ENCODE assay signal across 6 cellular contexts in genomic region chr19:1884719-1885334, GRCh38. TPM values are rescaled to one million over a fixed set of nuclear protein-coding genes. Genes with fewer than 3 reads are reported as not detected.
DNase-seq lines count a peak whose midpoint lies in the region; ATAC-seq and TF ChIP-seq lines count a peak whose summit lies in the region.

No MANE protein-coding gene starts in this region.

- no peaks in the 10 kb centered on the region for H3K27me3 ChIP-seq in IMR-90 (ENCODE audit: control insufficient read depth, insufficient read depth, low read length)
- no peaks in the 10 kb centered on the region for H3K27me3 ChIP-seq in skeletal muscle satellite cell (ENCODE audit: control insufficient read depth, insufficient read depth, low read length)

- peaks cover 12% of the 10 kb centered on the region; the same call in 1 of the 2 replicates for H3K36me3 ChIP-seq in IMR-90 (ENCODE audit: control insufficient read depth, insufficient read depth, low read length)
- H3K36me3 ChIP-seq in skeletal muscle satellite cell (ENCODE audit: insufficient read depth, low read length) = peaks cover 12% of the 10 kb centered on the region

- TF ChIP-seq POLR2A in IMR-90 (IDR thresholded peaks at IDR 0.05; ENCODE audit: low read depth, low read length) = peak; percentile 43; the same call in 1 of the 2 replicates

- H3K23ac ChIP-seq in IMR-90 (ENCODE audit: low read depth, low read length) = peak overlapping the region; percentile 92

- H2BK5ac ChIP-seq in IMR-90 (ENCODE audit: low read depth, low read length, poor library complexity, severe bottlenecking) = peak overlapping the region; percentile 49

- POLR2A ChIA-PET in IMR-90 (lab: Charles Lee; ENCODE audit: unreplicated experiment) = interaction anchor here (0.6 kb wide), 1 partner anchor 20 kb away, joined by 7 read pairs; no protein-coding TSS in a partner anchor

- H2BK120ac ChIP-seq in IMR-90 (ENCODE audit: low read depth, low read length) = no peak overlapping the region

- H3K9ac ChIP-seq in IMR-90 (ENCODE audit: low read depth, low read length) (peak overlapping the region; percentile 97), skeletal muscle satellite cell (ENCODE audit: low read depth, low read length) (peak overlapping the region; percentile 96)

- no TSS peak for BruUV-seq in IMR-90 (replicated peaks; lab: Mats Ljungman, UMichigan)

- ATAC-seq in IMR-90 (ENCODE audit: low read depth) = peak; percentile 49

- H3K4me1 ChIP-seq in IMR-90 (ENCODE audit: control insufficient read depth, insufficient read depth, low read length) = peaks cover 24% of the 10 kb centered on the region
- H3K4me1 ChIP-seq in skeletal muscle satellite cell (ENCODE audit: control insufficient read depth, insufficient read depth, low read length) = peaks cover 24% of the 10 kb centered on the region

- intact Hi-C loops in IMR-90 (cut with micrococcal nuclease) = loop anchor here (1.0 kb wide), 1 partner anchor 20 kb away; the partner anchor contains the start of genes ADAT3 and SCAMP4

- H4K8ac ChIP-seq in IMR-90 (ENCODE audit: low read depth in 2 of 2, low read length in 2 of 2) = peak overlapping the region in 1 of 2 experiments; percentile 52; a peak in 2 of 4 replicates

- no peak overlapping the region for H3K18ac ChIP-seq in IMR-90 (ENCODE audit: low read depth, low read length)

- H3K27ac ChIP-seq in IMR-90 (ENCODE audit: insufficient read depth, low read length) = peak overlapping the region; percentile 89

- H4K91ac ChIP-seq in IMR-90 (ENCODE audit: insufficient read depth, low read depth, low read length) = no peak overlapping the region

- H3K4me2 ChIP-seq in IMR-90 (ENCODE audit: low read depth, low read length) (peak overlapping the region; percentile 99), skeletal muscle satellite cell (ENCODE audit: low read length) (peak overlapping the region; percentile 92)

- no peak for TF ChIP-seq CTCF in GM12865 (IDR thresholded peaks at IDR 0.05; ENCODE audit: insufficient read depth, low read depth, low read length, missing control alignments)
- no peak for TF ChIP-seq CTCF in IMR-90 (conservative IDR thresholded peaks at IDR 0.05; ENCODE audit: low read depth, low read length)
- no peak for TF ChIP-seq CTCF in epithelial cell of esophagus (IDR thresholded peaks at IDR 0.05; ENCODE audit: insufficient read depth, low read depth, low read length, missing control alignments)

- 0% methylated on average over 42 of the region's 56 CpGs; no CpG with 5 or more reads in 1 of the 2 experiments for WGBS in IMR-90 (ENCODE audit: extremely low coverage in 2 of 2, insufficient read length in 1 of 2), 2 experiments

- H3K79me1 ChIP-seq in IMR-90 (ENCODE audit: low read depth in 1 of 2, low read length in 2 of 2) = peaks cover 4 to 44% of the 10 kb centered on the region in 2 experiments

- no peak for DNase-seq in GM12865 (ENCODE audit: low read depth)
- no peak for DNase-seq in IMR-90
- DNase-seq in epithelial cell of esophagus (ENCODE audit: low read depth) = no peak
- DNase-seq in ecto neural progenitor cell (ENCODE audit: low spot score) = no peak
- no peak for DNase-seq in SK-N-DZ (ENCODE audit: low spot score)

- CTCF ChIA-PET in IMR-90 (lab: Yijun Ruan, JAX) = no interaction called here

- H3K56ac ChIP-seq in IMR-90 (ENCODE audit: extremely low read depth, insufficient read depth, low read length) = peak overlapping the region; percentile 58

- H3K9me3 ChIP-seq in IMR-90 (ENCODE audit: control insufficient read depth, insufficient read depth, low read length) (no peaks in the 10 kb centered on the region), skeletal muscle satellite cell (replicated peaks; ENCODE audit: low read length) (no peaks in the 10 kb centered on the region)

- H2AK9ac ChIP-seq in IMR-90 (replicated peaks; ENCODE audit: low read depth, low read length, poor library complexity) = peak overlapping the region; percentile 99

- peak overlapping the region; percentile 87 for H2AFZ ChIP-seq in IMR-90 (replicated peaks; ENCODE audit: low read length, poor library complexity)

- H3K9me1 ChIP-seq in IMR-90 (ENCODE audit: insufficient read depth, low read length) = peaks cover 18% of the 10 kb centered on the region

- peak overlapping the region; percentile 63; the same call in 1 of the 2 replicates for H3K14ac ChIP-seq in IMR-90 (replicated peaks; ENCODE audit: low read depth, low read length)

- peak overlapping the region; percentile 85 for H2AK5ac ChIP-seq in IMR-90 (ENCODE audit: low read depth, low read length)

- dilution Hi-C loops in IMR-90 (cut with HindIII; ENCODE audit: low sequenced_read_pairs, unreplicated experiment) = no loop called here

- no peak for TF ChIP-seq RAD21 in IMR-90 (IDR thresholded peaks at IDR 0.05; ENCODE audit: low read length)

- H4K5ac ChIP-seq in IMR-90 (ENCODE audit: low read depth, low read length) = peak overlapping the region; percentile 26; the same call in 1 of the 2 replicates

- no peak overlapping the region for H2BK20ac ChIP-seq in IMR-90 (ENCODE audit: low read depth, low read length)

- peaks cover 46% of the 10 kb centered on the region for H4K20me1 ChIP-seq in IMR-90 (ENCODE audit: insufficient read depth, low read length)

- in situ Hi-C loops in IMR-90 (cut with MboI; ENCODE audit: low sequenced_read_pairs) = no loop called here

- H3K4me3 ChIP-seq in GM12865 (ENCODE audit: low read depth, low read length) (peak overlapping the region; percentile 99), IMR-90 (ENCODE audit: insufficient read depth, low read depth, low read length) (peak overlapping the region; percentile 99), epithelial cell of esophagus (ENCODE audit: low read length) (peak overlapping the region; percentile 76), skeletal muscle satellite cell (ENCODE audit: low read length) (peak overlapping the region; percentile 99)

- peak overlapping the region; percentile 66 for H3K4ac ChIP-seq in IMR-90 (ENCODE audit: low read depth, low read length)

- no peak overlapping the region for H2BK15ac ChIP-seq in IMR-90 (ENCODE audit: low read depth, low read length)

TF ChIP-seq in IMR-90, 13 proteins besides CTCF, POLR2A, EP300 and RAD21:
- TF ChIP-seq MXI1 (IDR thresholded peaks at IDR 0.05; ENCODE audit: borderline replicate concordance, low read depth, low read length) = peak; percentile 10; the same call in 1 of the 2 replicates
- TF ChIP-seq CHD1 (IDR thresholded peaks at IDR 0.05; ENCODE audit: low read depth, low read length) = 0 out of 2 replicates have a peak, but pooled peaks have one; percentile 49
- TF ChIP-seq MAZ (IDR thresholded peaks at IDR 0.05; ENCODE audit: borderline replicate concordance, low read depth, low read length) = 0 out of 2 replicates have a peak, but pooled peaks have one; percentile 22
- no peak for TF ChIP-seq FOS (IDR thresholded peaks at IDR 0.05; ENCODE audit: low read depth, low read length)
- TF ChIP-seq ELK1 (IDR thresholded peaks at IDR 0.05; ENCODE audit: borderline replicate concordance, low read depth, low read length) = no peak

RNA-seq across cellular contexts. Expression of gene ABHD17A, which starts 0.5 kb away (rescaled TPM):
- 31.9 and 37.8 TPM in 2 replicates for total RNA-seq in IMR-90 (2012; rRNA removed)
- 76.2 and 111 TPM in 2 replicates for polyA plus RNA-seq in IMR-90 (2012; rRNA removed)
- polyA plus RNA-seq in IMR-90 (2012; cell fraction: cytosol; rRNA removed) = 52.5 and 129 TPM in 2 replicates
- polyA plus RNA-seq in IMR-90 (2012; cell fraction: nucleus; rRNA removed; ENCODE audit: low replicate concordance) = 86.9 and 244 TPM in 2 replicates
- 61.8 and 64.4 TPM in 2 replicates for total RNA-seq in skeletal muscle satellite cell (2012; rRNA removed)
- polyA plus RNA-seq in SK-N-DZ (2014; cell fraction: cytosol; rRNA removed) = 73.8 and 89.9 TPM in 2 replicates
- polyA plus RNA-seq in SK-N-DZ (2014; cell fraction: nucleus; rRNA removed) = 197 and 240 TPM in 2 replicates

RNA-seq across cellular contexts. Expression of gene ADAT3, which starts 20.4 kb away (rescaled TPM):
- total RNA-seq in IMR-90 (2012; rRNA removed) = 0.28 and 0.36 TPM in 2 replicates
- polyA plus RNA-seq in IMR-90 (2012; rRNA removed) = 2.8 and 3.6 TPM in 2 replicates
- 2.5 and 5.0 TPM in 2 replicates for polyA plus RNA-seq in IMR-90 (2012; cell fraction: cytosol; rRNA removed)
- 4.0 and 16.1 TPM in 2 replicates for polyA plus RNA-seq in IMR-90 (2012; cell fraction: nucleus; rRNA removed; ENCODE audit: low replicate concordance)
- 3.3 and 3.5 TPM in 2 replicates for total RNA-seq in skeletal muscle satellite cell (2012; rRNA removed)
- polyA plus RNA-seq in SK-N-DZ (2014; cell fraction: cytosol; rRNA removed) = 6.3 and 9.5 TPM in 2 replicates
- 6.1 and 7.3 TPM in 2 replicates for polyA plus RNA-seq in SK-N-DZ (2014; cell fraction: nucleus; rRNA removed)

RNA-seq across cellular contexts. Expression of gene SCAMP4, which starts 20.4 kb away (rescaled TPM):
- 10.8 and 16.1 TPM in 2 replicates for total RNA-seq in IMR-90 (2012; rRNA removed)
- polyA plus RNA-seq in IMR-90 (2012; rRNA removed) = 24.0 and 28.1 TPM in 2 replicates
- 24.9 and 55.9 TPM in 2 replicates for polyA plus RNA-seq in IMR-90 (2012; cell fraction: cytosol; rRNA removed)
- 46.2 and 111 TPM in 2 replicates for polyA plus RNA-seq in IMR-90 (2012; cell fraction: nucleus; rRNA removed; ENCODE audit: low replicate concordance)
- total RNA-seq in skeletal muscle satellite cell (2012; rRNA removed) = 45.2 and 65.9 TPM in 2 replicates
- 48.3 and 92.0 TPM in 2 replicates for polyA plus RNA-seq in SK-N-DZ (2014; cell fraction: cytosol; rRNA removed)
- polyA plus RNA-seq in SK-N-DZ (2014; cell fraction: nucleus; rRNA removed) = 30.7 and 30.8 TPM in 2 replicates

RNA-seq across cellular contexts. Expression of gene KLF16, which starts 21.4 kb away (rescaled TPM):
- 0.90 and 1.7 TPM in 2 replicates for total RNA-seq in IMR-90 (2012; rRNA removed)
- 13.1 and 31.4 TPM in 2 replicates for polyA plus RNA-seq in IMR-90 (2012; rRNA removed)
- 14.5 and 19.8 TPM in 2 replicates for polyA plus RNA-seq in IMR-90 (2012; cell fraction: cytosol; rRNA removed)
- polyA plus RNA-seq in IMR-90 (2012; cell fraction: nucleus; rRNA removed; ENCODE audit: low replicate concordance) = 18.0 and 29.0 TPM in 2 replicates
- 12.9 and 13.2 TPM in 2 replicates for total RNA-seq in skeletal muscle satellite cell (2012; rRNA removed)
- polyA plus RNA-seq in SK-N-DZ (2014; cell fraction: cytosol; rRNA removed) = 12.8 and 16.7 TPM in 2 replicates
- 11.0 and 15.3 TPM in 2 replicates for polyA plus RNA-seq in SK-N-DZ (2014; cell fraction: nucleus; rRNA removed)

RNA-seq across cellular contexts. Expression of gene REXO1, which starts 36.5 kb away (rescaled TPM):
- total RNA-seq in IMR-90 (2012; rRNA removed) = 1.4 and 2.5 TPM in 2 replicates
- 39.2 and 63.7 TPM in 2 replicates for polyA plus RNA-seq in IMR-90 (2012; rRNA removed)
- polyA plus RNA-seq in IMR-90 (2012; cell fraction: cytosol; rRNA removed) = 13.1 and 26.8 TPM in 2 replicates
- 185 and 1,091 TPM in 2 replicates for polyA plus RNA-seq in IMR-90 (2012; cell fraction: nucleus; rRNA removed; ENCODE audit: low replicate concordance)
- 10.7 and 13.7 TPM in 2 replicates for total RNA-seq in skeletal muscle satellite cell (2012; rRNA removed)
- 10.7 and 12.7 TPM in 2 replicates for polyA plus RNA-seq in SK-N-DZ (2014; cell fraction: cytosol; rRNA removed)
- polyA plus RNA-seq in SK-N-DZ (2014; cell fraction: nucleus; rRNA removed) = 16.6 and 69.5 TPM in 2 replicates
